Comparison of ENCODE assay signal across 21 cellular contexts in the genomic region with DNA sequence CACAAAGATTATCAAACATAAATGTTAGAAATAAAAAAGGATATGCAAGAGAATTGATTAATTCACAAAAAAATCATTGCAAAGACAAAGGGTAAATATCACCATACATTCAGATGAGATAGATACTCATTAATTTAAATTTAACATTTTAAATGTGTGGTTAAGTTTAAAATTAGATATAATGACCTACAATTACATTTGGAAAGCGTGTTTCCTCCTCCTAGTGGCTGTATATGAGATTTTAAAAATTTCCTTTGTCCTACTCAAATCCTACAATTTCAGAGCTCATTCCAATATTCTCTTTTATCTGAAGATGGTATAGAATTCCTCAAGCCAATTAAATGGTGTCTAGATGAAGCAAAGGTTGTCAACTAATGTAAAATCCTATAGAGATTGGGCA.
A peak's percentile ranks its signal among the peaks of the same experiment; 100 is the strongest.
DNase-seq lines count a peak whose midpoint lies in the region; ATAC-seq and TF ChIP-seq lines count a peak whose summit lies in the region.
"Had no signal": no experiment of that assay in that cellular context is flagged by ENCODE, and none has a peak within 500 bp of the region (broad histone marks: within the 10 kb centered on the region; RNA-seq: fewer than 3 reads in every experiment).

No MANE protein-coding gene starts in this region.

- no peaks in the 10 kb centered on the region for H3K4me1 ChIP-seq in BE2C
- H3K4me1 ChIP-seq: BLaER1, SJCRH30 had no signal

- no peaks in the 10 kb centered on the region for H3K27me3 ChIP-seq in BE2C
- H3K27me3 ChIP-seq: BLaER1 had no signal

- TF ChIP-seq CTCF in BE2C (IDR thresholded peaks at IDR 0.05; ENCODE audit: low read depth, low read length): 0 out of 2 replicates have a peak, but pooled peaks have one; percentile 11
- TF ChIP-seq CTCF in brain (conservative IDR thresholded peaks at IDR 0.05): peak; percentile 18 to 30
- TF ChIP-seq CTCF in mesothelial cell of epicardium (IDR thresholded peaks at IDR 0.05; ENCODE audit: unreplicated experiment): peak; percentile 40
- TF ChIP-seq CTCF in type B pancreatic cell (conservative IDR thresholded peaks at IDR 0.05): peak; percentile 64

- no peaks in the 10 kb centered on the region for H3K9me3 Mint-ChIP-seq in brain
- H3K9me3 Mint-ChIP-seq in mesothelial cell of epicardium: no peaks in the 10 kb centered on the region
- H3K9me3 Mint-ChIP-seq in type B pancreatic cell: no peaks in the 10 kb centered on the region

- DNase-seq in BE2C (no peak), mesothelial cell of epicardium (ENCODE audit: low spot score in 2 of 2, unreplicated experiment in 2 of 2) (no peak), type B pancreatic cell (ENCODE audit: extremely low spot score, unreplicated experiment) (no peak), OCI-M2 (lab: John Stamatoyannopoulos, UW; ENCODE audit: unreplicated experiment) (no peak)
- DNase-seq: CD4-positive, CD25-positive, alpha-beta regulatory T cell; Karpas-422; NCI-H1092; NCI-H1417 treated with DMSO at 0.1 percent for 48 hours; NCI-H1694 treated with DMSO at 0.1 percent for 48 hours; NCI-H2081; NCI-H2227 treated with DMSO at 0.1 percent for 48 hours; NCI-H526 treated with DMSO at 0.1 percent for 48 hours; OCI-M1; SJCRH30; T-helper 1 cell had no signal

- ATAC-seq in HG02852 (IDR thresholded peaks at IDR 0.05; ENCODE audit: unreplicated experiment) (no peak), HG03135 (IDR thresholded peaks at IDR 0.05; ENCODE audit: unreplicated experiment) (no peak)
- ATAC-seq: HCT116, Right ventricle myocardium inferior had no signal

- H3K9me3 ChIP-seq in BE2C: no peaks in the 10 kb centered on the region
- H3K9me3 ChIP-seq: BLaER1, SJCRH30 had no signal

- H3K4me3 Mint-ChIP-seq in brain: no peak overlapping the region
- H3K4me3 Mint-ChIP-seq in mesothelial cell of epicardium: no peak overlapping the region
- no peak overlapping the region for H3K4me3 Mint-ChIP-seq in type B pancreatic cell
- H3K4me3 Mint-ChIP-seq: CD4-positive, CD25-positive, alpha-beta regulatory T cell had no signal

- H3K27me3 Mint-ChIP-seq in brain (peaks cover 3% of the 10 kb centered on the region), mesothelial cell of epicardium (ENCODE audit: low read depth) (peaks cover 5% of the 10 kb centered on the region), type B pancreatic cell (peaks cover 4% of the 10 kb centered on the region)
- H3K27me3 Mint-ChIP-seq: CD4-positive, CD25-positive, alpha-beta regulatory T cell had no signal

- no peak overlapping the region for H3K4me3 ChIP-seq in BE2C (ENCODE audit: low read depth, low read length)
- H3K4me3 ChIP-seq: BLaER1, SJCRH30 had no signal

- H3K36me3 Mint-ChIP-seq in brain: no peaks in the 10 kb centered on the region
- H3K36me3 Mint-ChIP-seq in mesothelial cell of epicardium: no peaks in the 10 kb centered on the region
- no peaks in the 10 kb centered on the region for H3K36me3 Mint-ChIP-seq in type B pancreatic cell
- H3K36me3 Mint-ChIP-seq: CD4-positive, CD25-positive, alpha-beta regulatory T cell had no signal

- no peaks in the 10 kb centered on the region for H3K4me1 Mint-ChIP-seq in brain
- no peaks in the 10 kb centered on the region for H3K4me1 Mint-ChIP-seq in mesothelial cell of epicardium
- no peaks in the 10 kb centered on the region for H3K4me1 Mint-ChIP-seq in type B pancreatic cell (ENCODE audit: unreplicated experiment)
- H3K4me1 Mint-ChIP-seq: CD4-positive, CD25-positive, alpha-beta regulatory T cell had no signal

- H3K27ac Mint-ChIP-seq in brain (no peak overlapping the region), mesothelial cell of epicardium (no peak overlapping the region), type B pancreatic cell (no peak overlapping the region)
- H3K27ac Mint-ChIP-seq: CD4-positive, CD25-positive, alpha-beta regulatory T cell had no signal

- no peaks in the 10 kb centered on the region for H3K36me3 ChIP-seq in BE2C
- H3K36me3 ChIP-seq: BLaER1, SJCRH30 had no signal

Comparison
In these comparisons a context has a peak if more than half of its experiments do, and no peak if none do; other contexts are left out.
1. CTCF ChIP-seq: peak in every context shown above with its lines; median percentile 64 in type B pancreatic cell; 40 in mesothelial cell of epicardium; 24 in brain; 11 in BE2C.